In genomic region chr3:149812165-149812605, GRCh38 we compare ENCODE assay signal across 10 cellular contexts. TPM values are rescaled to one million over a fixed set of nuclear protein-coding genes. Genes with fewer than 3 reads are reported as not detected.
DNase-seq lines count a peak whose midpoint lies in the region; ATAC-seq, FAIRE-seq and TF ChIP-seq lines count a peak whose summit lies in the region.
"Had no signal": no experiment of that assay in that cellular context is flagged by ENCODE, and none has a peak within 500 bp of the region (broad histone marks: within the 10 kb centered on the region; RNA-seq: fewer than 3 reads in every experiment).

No MANE protein-coding gene starts in this region.

- peaks cover 14% of the 10 kb centered on the region for H3K27me3 Mint-ChIP-seq in activated T-helper 2 cell treated with anti-CD3 and anti-CD28 coated beads, Interferon-gamma antibody, Interleukin-2, Interleukin-4, amounts not matched to agents 10 μg/mL and 5 μg/mL and 100 μg/mL, durations not matched to agents 14 hours and 24 hours and 36 hours (ENCODE audit: low read depth)

- H3K9me3 Mint-ChIP-seq in activated T-helper 2 cell treated with anti-CD3 and anti-CD28 coated beads, Interferon-gamma antibody, Interleukin-2, Interleukin-4, amounts not matched to agents 10 μg/mL and 5 μg/mL and 100 μg/mL, durations not matched to agents 14 hours and 24 hours and 36 hours: peaks cover 2% of the 10 kb centered on the region

- H3K4me1 ChIP-seq in keratinocyte (ENCODE audit: control insufficient read depth, extremely low read depth, insufficient read depth, low read length) (peaks cover 45% of the 10 kb centered on the region), stomach smooth muscle (ENCODE audit: control insufficient read depth, insufficient read depth, low read length) (peaks cover 7% of the 10 kb centered on the region)

- no peak for FAIRE-seq in keratinocyte (lab: Jason Lieb, UNC)
- FAIRE-seq: A204.1 had no signal

- H3K27me3 ChIP-seq in keratinocyte (ENCODE audit: control insufficient read depth, extremely low read depth, insufficient read depth, low read length) (no peaks in the 10 kb centered on the region), stomach smooth muscle (ENCODE audit: control insufficient read depth in 1 of 2, insufficient read depth in 2 of 2, low read length in 2 of 2) (no peaks in the 10 kb centered on the region)

- TF ChIP-seq CTCF in keratinocyte (optimal IDR thresholded peaks at IDR 0.05 in 1 of 3, IDR thresholded peaks at IDR 0.05 in 1 of 3, conservative IDR thresholded peaks at IDR 0.05 in 1 of 3; ENCODE audit: extremely low read depth in 1 of 3, insufficient read depth in 2 of 3, low read length in 3 of 3): no peak

- H3K36me3 ChIP-seq in keratinocyte (ENCODE audit: control insufficient read depth in 2 of 2, extremely low read depth in 1 of 2, insufficient read depth in 2 of 2, low read length in 2 of 2) (no peaks in the 10 kb centered on the region), stomach smooth muscle (ENCODE audit: control insufficient read depth in 2 of 2, insufficient read depth in 2 of 2, low read length in 2 of 2) (no peaks in the 10 kb centered on the region)

- H3K4me1 Mint-ChIP-seq in activated T-helper 2 cell treated with anti-CD3 and anti-CD28 coated beads, Interferon-gamma antibody, Interleukin-2, Interleukin-4, amounts not matched to agents 10 μg/mL and 5 μg/mL and 100 μg/mL, durations not matched to agents 14 hours and 24 hours and 36 hours (ENCODE audit: low read depth): peaks cover 44% of the 10 kb centered on the region

- peak overlapping the region in 2 of 3 experiments; percentile 81 to 91 for H3K4me3 ChIP-seq in keratinocyte (ENCODE audit: control insufficient read depth in 2 of 3, extremely low read depth in 1 of 3, insufficient read depth in 2 of 3, low read depth in 1 of 3, low read length in 3 of 3)
- H3K4me3 ChIP-seq in stomach smooth muscle (ENCODE audit: low read length in 2 of 2): peak overlapping the region; percentile 86 to 96

- no peak for ATAC-seq in sciatic nerve

- H2AFZ ChIP-seq in keratinocyte (ENCODE audit: control insufficient read depth, low read length): peak overlapping the region; percentile 93

- H3K9ac ChIP-seq in keratinocyte (ENCODE audit: control insufficient read depth, extremely low read depth, insufficient read depth, low read length) (peak overlapping the region; percentile 99), stomach smooth muscle (ENCODE audit: low read length in 2 of 2) (peak overlapping the region; percentile 82 to 88)

- H3K4me3 Mint-ChIP-seq in activated T-helper 2 cell treated with anti-CD3 and anti-CD28 coated beads, Interferon-gamma antibody, Interleukin-2, Interleukin-4, amounts not matched to agents 10 μg/mL and 5 μg/mL and 100 μg/mL, durations not matched to agents 14 hours and 24 hours and 36 hours (ENCODE audit: low read depth): peak overlapping the region; percentile 94

- H3K79me2 ChIP-seq in keratinocyte (ENCODE audit: control insufficient read depth, insufficient read depth, low read length): peaks cover 39% of the 10 kb centered on the region

- dilution Hi-C loops in keratinocyte (cut with MboI; ENCODE audit: extremely low pct_ligation_motif_present, low sequenced_read_pairs): no loop called here

- peak overlapping the region; percentile 95 for H3K4me2 ChIP-seq in keratinocyte (ENCODE audit: control insufficient read depth, extremely low read depth, insufficient read depth, low read depth, low read length)

- peak overlapping the region; percentile 99 for H3K27ac Mint-ChIP-seq in activated T-helper 2 cell treated with anti-CD3 and anti-CD28 coated beads, Interferon-gamma antibody, Interleukin-2, Interleukin-4, amounts not matched to agents 10 μg/mL and 5 μg/mL and 100 μg/mL, durations not matched to agents 14 hours and 24 hours and 36 hours

- intact Hi-C loops in activated T-helper 2 cell treated with anti-CD3 and anti-CD28 coated beads, Interferon-gamma antibody, Interleukin-2, Interleukin-4, amounts not matched to agents 10 μg/mL and 5 μg/mL and 100 μg/mL, durations not matched to agents 14 hours and 24 hours and 36 hours (cut with micrococcal nuclease): loop anchor here (2.0 to 5.0 kb wide), 3 partner anchors 59 to 725 kb away; partner anchors contain the start of genes COMMD2 and HLTF
- intact Hi-C loops in sciatic nerve (cut with DNase I): no loop called here

- H3K27ac ChIP-seq in keratinocyte (ENCODE audit: control insufficient read depth, insufficient read depth, low read length): peak overlapping the region; percentile 99
- H3K27ac ChIP-seq in stomach smooth muscle (ENCODE audit: low read length): peak overlapping the region; percentile 96

- peaks cover 13% of the 10 kb centered on the region for H3K36me3 Mint-ChIP-seq in activated T-helper 2 cell treated with anti-CD3 and anti-CD28 coated beads, Interferon-gamma antibody, Interleukin-2, Interleukin-4, amounts not matched to agents 10 μg/mL and 5 μg/mL and 100 μg/mL, durations not matched to agents 14 hours and 24 hours and 36 hours (ENCODE audit: low read depth)

- no peaks in the 10 kb centered on the region for H4K20me1 ChIP-seq in keratinocyte (ENCODE audit: control insufficient read depth, extremely low read depth, insufficient read depth, low read length)

- no peaks in the 10 kb centered on the region for H3K9me3 ChIP-seq in keratinocyte (ENCODE audit: control insufficient read depth, low read depth, low read length)
- H3K9me3 ChIP-seq in stomach smooth muscle (ENCODE audit: control insufficient read depth in 2 of 2, low read length in 2 of 2): no peaks in the 10 kb centered on the region

- H3K9me1 ChIP-seq in keratinocyte (ENCODE audit: control insufficient read depth, extremely low read depth, insufficient read depth, low read length): no peaks in the 10 kb centered on the region

- peak; percentile 36 for DNase-seq in NCI-H1092 treated with DMSO at 0.1 percent for 48 hours (lab: John Stamatoyannopoulos, UW)
- DNase-seq in NCI-H1092 (lab: John Stamatoyannopoulos, UW): no peak
- DNase-seq in activated T-helper 2 cell treated with anti-CD3 and anti-CD28 coated beads, Interferon-gamma antibody, Interleukin-2, Interleukin-4, amounts not matched to agents 10 μg/mL and 5 μg/mL and 100 μg/mL, durations not matched to agents 14 hours and 24 hours and 36 hours (ENCODE audit: low spot score): no peak
- no peak for DNase-seq in keratinocyte (ENCODE audit: low read depth, low spot score)
- no peak for DNase-seq in NCI-H345 treated with DMSO at 0.1 percent for 48 hours (lab: John Stamatoyannopoulos, UW; ENCODE audit: unreplicated experiment)
- no peak for DNase-seq in sciatic nerve (ENCODE audit: low spot score)
- no peak for DNase-seq in activated gamma-delta T cell (lab: John Stamatoyannopoulos, UW)

RNA-seq across cellular contexts. Expression of gene RNF13, which starts 0.8 kb away (rescaled TPM):
- 33.5 and 39.6 TPM in 2 replicates for total RNA-seq in activated T-helper 2 cell treated with anti-CD3 and anti-CD28 coated beads, Interferon-gamma antibody, Interleukin-2, Interleukin-4, amounts not matched to agents 10 μg/mL and 5 μg/mL and 100 μg/mL, durations not matched to agents 14 hours and 24 hours and 36 hours
- 38.0 to 57.4 TPM (median 40.7 TPM) in 3 replicates for polyA plus RNA-seq in keratinocyte
- polyA plus RNA-seq in keratinocyte (2011; ENCODE audit: low read depth): 39.9 TPM
- 25.7 and 52.7 TPM in 2 replicates for polyA plus RNA-seq in keratinocyte (2011; cell fraction: cytosol; rRNA removed)
- 53.3 and 67.5 TPM in 2 replicates for polyA plus RNA-seq in keratinocyte (2011; cell fraction: nucleus; rRNA removed)
- polyA plus RNA-seq in keratinocyte (2012; ENCODE audit: low replicate concordance): 34.1 and 40.4 TPM in 2 replicates
- polyA minus RNA-seq in keratinocyte: 19.3 to 64.8 TPM (median 49.5 TPM) in 3 replicates
- polyA minus RNA-seq in keratinocyte (2011; cell fraction: cytosol; rRNA and poly(A)+ RNA removed): 76.9 TPM
- polyA minus RNA-seq in keratinocyte (2011; cell fraction: nucleus; rRNA and poly(A)+ RNA removed): 45.1 and 68.8 TPM in 2 replicates
- 173 TPM for total RNA-seq in sciatic nerve

RNA-seq across cellular contexts. Expression of gene ANKUB1, which starts 19.8 kb away (rescaled TPM):
- not detected in 2 replicates for total RNA-seq in activated T-helper 2 cell treated with anti-CD3 and anti-CD28 coated beads, Interferon-gamma antibody, Interleukin-2, Interleukin-4, amounts not matched to agents 10 μg/mL and 5 μg/mL and 100 μg/mL, durations not matched to agents 14 hours and 24 hours and 36 hours
- 0.45 to 0.77 TPM (median 0.66 TPM) in 3 replicates for polyA plus RNA-seq in keratinocyte
- polyA plus RNA-seq in keratinocyte (2011; ENCODE audit: low read depth): not detected
- polyA plus RNA-seq in keratinocyte (2011; cell fraction: cytosol; rRNA removed): 0.40 and 0.74 TPM in 2 replicates
- polyA plus RNA-seq in keratinocyte (2011; cell fraction: nucleus; rRNA removed): 0.57 and 0.88 TPM in 2 replicates
- 0.24 TPM in 1 of 2 replicates, not detected in the other for polyA plus RNA-seq in keratinocyte (2012; ENCODE audit: low replicate concordance)
- 0.26 to 0.35 TPM in 2 of 3 replicates, not detected in the other for polyA minus RNA-seq in keratinocyte
- polyA minus RNA-seq in keratinocyte (2011; cell fraction: cytosol; rRNA and poly(A)+ RNA removed): not detected
- polyA minus RNA-seq in keratinocyte (2011; cell fraction: nucleus; rRNA and poly(A)+ RNA removed): 0.53 and 1.4 TPM in 2 replicates
- 2.8 TPM for total RNA-seq in sciatic nerve
- total RNA-seq: pulmonary artery endothelial cell had no signal

RNA-seq across cellular contexts. Expression of gene COMMD2, which starts 59.9 kb away (rescaled TPM):
- 40.3 and 43.3 TPM in 2 replicates for total RNA-seq in activated T-helper 2 cell treated with anti-CD3 and anti-CD28 coated beads, Interferon-gamma antibody, Interleukin-2, Interleukin-4, amounts not matched to agents 10 μg/mL and 5 μg/mL and 100 μg/mL, durations not matched to agents 14 hours and 24 hours and 36 hours
- polyA plus RNA-seq in keratinocyte: 36.1 to 51.0 TPM (median 46.0 TPM) in 3 replicates
- 31.1 TPM for polyA plus RNA-seq in keratinocyte (2011; ENCODE audit: low read depth)
- polyA plus RNA-seq in keratinocyte (2011; cell fraction: cytosol; rRNA removed): 32.8 and 62.8 TPM in 2 replicates
- 21.0 and 36.3 TPM in 2 replicates for polyA plus RNA-seq in keratinocyte (2011; cell fraction: nucleus; rRNA removed)
- polyA plus RNA-seq in keratinocyte (2012; ENCODE audit: low replicate concordance): 21.5 and 27.1 TPM in 2 replicates
- 4.2 to 48.7 TPM (median 13.9 TPM) in 3 replicates for polyA minus RNA-seq in keratinocyte
- 8.2 TPM for polyA minus RNA-seq in keratinocyte (2011; cell fraction: cytosol; rRNA and poly(A)+ RNA removed)
- polyA minus RNA-seq in keratinocyte (2011; cell fraction: nucleus; rRNA and poly(A)+ RNA removed): 7.0 and 19.2 TPM in 2 replicates
- total RNA-seq in sciatic nerve: 41.1 TPM
